ENCODE assay signal across 8 cellular contexts in genomic region chr1:236604218-236605029, GRCh38. TPM values are rescaled to one million over a fixed set of nuclear protein-coding genes. Genes with fewer than 3 reads are reported as not detected.
DNase-seq lines count a peak whose midpoint lies in the region; ATAC-seq and TF ChIP-seq lines count a peak whose summit lies in the region.

Gene HEATR1 (minus strand): TSS chr1:236604516. CDS start chr1:236604095, 421 bp downstream.

- peak within 1 kb of the TSS; percentile 72 for H2BK12ac ChIP-seq in trophoblast cell (ENCODE audit: low read length)

- H3K4me3 ChIP-seq in GM12875 (ENCODE audit: low read depth, low read length) (peak within 1 kb of the TSS; percentile 88), adipocyte (ENCODE audit: low read length) (peak within 1 kb of the TSS; percentile 97), trophoblast cell (ENCODE audit: low read depth, low read length) (peak within 1 kb of the TSS; percentile 89), transverse colon (peak within 1 kb of the TSS; percentile 60 to 96 (median 82))

- peak within 1 kb of the TSS; percentile 97 for H2BK120ac ChIP-seq in trophoblast cell (ENCODE audit: insufficient read depth, low read length, poor library complexity)

- H4K91ac ChIP-seq in trophoblast cell (ENCODE audit: low read depth, low read length): peak within 1 kb of the TSS; percentile 88

- H3K4ac ChIP-seq in trophoblast cell (ENCODE audit: low read depth, low read length): peak within 1 kb of the TSS; percentile 96

- peak within 1 kb of the TSS; percentile 99 for H4K12ac ChIP-seq in trophoblast cell (ENCODE audit: low read depth, low read length)

- H3K23ac ChIP-seq in trophoblast cell (ENCODE audit: low read length): no peak within 1 kb of the TSS

- intact Hi-C loops in cardiac septum (cut with DNase I): loop anchor here (2.0 to 10.0 kb wide), 4 partner anchors 80 to 260 kb away; partner anchors contain the start of gene MTR
- intact Hi-C loops in transverse colon (cut with DNase I; ENCODE audit: low total_unique reads): loop anchor here (2.0 to 5.0 kb wide), 2 partner anchors 506 to 1368 kb away; no protein-coding TSS in a partner anchor

- peaks cover 7% of the 10 kb centered on the region for H3K4me1 ChIP-seq in adipocyte (ENCODE audit: control insufficient read depth, insufficient read depth, low read length)
- peaks cover 8 to 9% of the 10 kb centered on the region in 2 experiments for H3K4me1 ChIP-seq in trophoblast cell (ENCODE audit: control insufficient read depth in 1 of 2, insufficient read depth in 2 of 2, low read length in 2 of 2)
- H3K4me1 ChIP-seq in transverse colon: peaks cover 0 to 12% (median 9%) of the 10 kb centered on the region in 4 donors

- H3K14ac ChIP-seq in trophoblast cell (ENCODE audit: low read length): peak within 1 kb of the TSS; percentile 95

- H4K8ac ChIP-seq in trophoblast cell (ENCODE audit: low read depth, low read length): peak within 1 kb of the TSS; percentile 99

- H3K18ac ChIP-seq in trophoblast cell (ENCODE audit: low read length): peak within 1 kb of the TSS; percentile 95

- H3K27me3 ChIP-seq in adipocyte (replicated peaks; ENCODE audit: control insufficient read depth, insufficient read depth, low read length): no peaks in the 10 kb centered on the region
- H3K27me3 ChIP-seq in trophoblast cell (ENCODE audit: insufficient read depth, low read length): no peaks in the 10 kb centered on the region
- peaks cover 17% of the 10 kb centered on the region for H3K27me3 ChIP-seq in transverse colon

- TF ChIP-seq POLR2A in transverse colon (IDR thresholded peaks at IDR 0.05): peak; percentile 43

- in situ Hi-C loops in transverse colon (cut with MboI; ENCODE audit: low pct_ligation_motif_present in 1 of 4, low pct_unique_long_range_greater_than_20kb in 1 of 4, low sequenced_read_pairs in 3 of 4): loop anchor here in 3 of 4 donors (10.0 to 25.0 kb wide), 2 partner anchors 190 to 958 kb away; partner anchors contain the start of gene MTR (in 1 of the 3)

- H3K9me3 ChIP-seq in adipocyte (ENCODE audit: control insufficient read depth, low read length): no peaks in the 10 kb centered on the region
- H3K9me3 ChIP-seq in trophoblast cell (ENCODE audit: insufficient read depth, low read depth, low read length): no peaks in the 10 kb centered on the region
- H3K9me3 ChIP-seq in transverse colon: no peaks in the 10 kb centered on the region

- peak within 1 kb of the TSS; percentile 83 for H2AK5ac ChIP-seq in trophoblast cell (ENCODE audit: low read length)

- TF ChIP-seq CTCF in GM12875 (IDR thresholded peaks at IDR 0.05; ENCODE audit: borderline replicate concordance, insufficient read depth, low read depth, low read length) (no peak), transverse colon (IDR thresholded peaks at IDR 0.05) (no peak)

- no peak for TF ChIP-seq EP300 in transverse colon (IDR thresholded peaks at IDR 0.05; ENCODE audit: low read depth)

- H3K79me2 ChIP-seq in trophoblast cell (ENCODE audit: control insufficient read depth, insufficient read depth, low read length, poor library complexity): peaks cover 6% of the 10 kb centered on the region

- H3K9ac ChIP-seq in adipocyte (ENCODE audit: low read length): peak within 1 kb of the TSS; percentile 93
- H3K9ac ChIP-seq in trophoblast cell (ENCODE audit: low read length): peak within 1 kb of the TSS; percentile 85

- ATAC-seq in HG02798 (IDR thresholded peaks at IDR 0.05; ENCODE audit: poor library complexity, unreplicated experiment): peak; percentile 99

- H3K27ac ChIP-seq in trophoblast cell (ENCODE audit: low read depth, low read length) (peak within 1 kb of the TSS; percentile 86), transverse colon (peak within 1 kb of the TSS; percentile 75 to 90 (median 82))

- no CpG with 5 or more reads among the region's 48 CpGs for WGBS in trophoblast cell (ENCODE audit: extremely low coverage, insufficient coverage, insufficient read length)
- 0 to 3% methylated on average over 1 to 48 of the region's 48 CpGs for WGBS in transverse colon (ENCODE audit: low coverage in 1 of 2), 2 donors

- H3K36me3 ChIP-seq in adipocyte (ENCODE audit: control insufficient read depth, insufficient read depth, low read length, severe bottlenecking) (peaks cover 20% of the 10 kb centered on the region), trophoblast cell (ENCODE audit: control insufficient read depth in 1 of 2, insufficient read depth in 2 of 2, low read length in 2 of 2) (peaks cover 3 to 10% of the 10 kb centered on the region in 2 experiments), transverse colon (peaks cover 0 to 3% (median under 1%) of the 10 kb centered on the region in 4 donors)

- DNase-seq in NCI-H1436 (lab: John Stamatoyannopoulos, UW) (peak; percentile 94), T follicular helper cell (ENCODE audit: low read depth) (peak; percentile 77), adipocyte (ENCODE audit: low read depth) (peak; percentile 97), cardiac septum (ENCODE audit: low spot score) (peak; percentile 98), trophoblast cell (peak; percentile 94 to 96), transverse colon (peak; percentile 94)

- peak within 1 kb of the TSS; percentile 86 for H3K4me2 ChIP-seq in trophoblast cell (ENCODE audit: low read length)

- H2AFZ ChIP-seq in trophoblast cell (ENCODE audit: insufficient read depth, low read length, poor library complexity): peak within 1 kb of the TSS; percentile 100

- H3K79me1 ChIP-seq in trophoblast cell (ENCODE audit: low read length): peaks cover 12% of the 10 kb centered on the region

- peak within 1 kb of the TSS; percentile 96 for H2BK5ac ChIP-seq in trophoblast cell (ENCODE audit: low read depth, low read length, poor library complexity)

RNA-seq across cellular contexts. Expression of gene HEATR1, which starts in this region (rescaled TPM):
- total RNA-seq in cardiac septum: 12.6 TPM
- polyA plus RNA-seq in trophoblast cell (2013): 15.7 and 15.9 TPM in 2 replicates
- total RNA-seq in transverse colon: 10 to 100 TPM in 3 of 4 donors, 1 to 10 TPM in 1; 9.4 to 15.7 (median 13.2) TPM

Comparison
In these comparisons a context has a peak if more than half of its experiments do, and no peak if none do; other contexts are left out.
1. Peak in every context shown above with its lines: DNase-seq, ATAC-seq, H3K4me3 ChIP-seq and H3K27ac ChIP-seq.